In genomic region chr3:43161684-43162512, GRCh38 we compare ENCODE assay signal across 8 cellular contexts. TPM values are rescaled to one million over a fixed set of nuclear protein-coding genes. Genes with fewer than 3 reads are reported as not detected.
A peak's percentile ranks its signal among the peaks of the same experiment; 100 is the strongest.
DNase-seq lines count a peak whose midpoint lies in the region; ATAC-seq and TF ChIP-seq lines count a peak whose summit lies in the region.

No MANE protein-coding gene starts in this region.

- H3K9me2 ChIP-seq in PC-3 (replicated peaks; ENCODE audit: low read length) = no peaks in the 10 kb centered on the region

- CTCF ChIA-PET in PC-3 (lab: Charles Lee) = interaction anchor here (0.6 to 1.6 kb wide), 10 partner anchors 18 to 460 kb away, joined by 3 to 16 read pairs (median 4); partner anchors contain the start of gene SNRK

- TF ChIP-seq CTCF in PC-3 (conservative IDR thresholded peaks at IDR 0.05; ENCODE audit: low read depth, low read length) (peak; percentile 86), colonic mucosa (IDR thresholded peaks at IDR 0.05) (peak; percentile 27)

- POLR2A ChIA-PET in PC-3 (lab: Charles Lee; ENCODE audit: unreplicated experiment) = interaction anchor here (0.7 to 0.9 kb wide), 2 partner anchors 10 to 18 kb away, joined by 4 read pairs; no protein-coding TSS in a partner anchor

- peak overlapping the region; percentile 10 for H2AFZ ChIP-seq in PC-3 (ENCODE audit: low read length)

- no peaks in the 10 kb centered on the region for H4K20me1 ChIP-seq in PC-3 (ENCODE audit: low read length)

- H3F3A ChIP-seq in PC-3 (ENCODE audit: low read length, unreplicated experiment) = no peaks in the 10 kb centered on the region

- H3K9ac ChIP-seq in PC-3 (ENCODE audit: low read length) (peak overlapping the region; percentile 54), colonic mucosa (ENCODE audit: low read depth in 2 of 2, low read length in 2 of 2) (no peak overlapping the region)

- no peak overlapping the region for H3K4me3 ChIP-seq in PC-3 (ENCODE audit: low read length)
- no peak overlapping the region for H3K4me3 ChIP-seq in colonic mucosa

- H3K9me3 ChIP-seq in PC-3 (ENCODE audit: low read length) = peaks cover 12% of the 10 kb centered on the region
- H3K9me3 ChIP-seq in colonic mucosa = no peaks in the 10 kb centered on the region

- H3K27ac ChIP-seq in PC-3 (ENCODE audit: low read length) (peak overlapping the region; percentile 62), colonic mucosa (no peak overlapping the region)

- H3K4me1 ChIP-seq in PC-3 (ENCODE audit: insufficient read depth, low read length) = peaks cover 13% of the 10 kb centered on the region
- no peaks in the 10 kb centered on the region for H3K4me1 ChIP-seq in colonic mucosa

- no TSS peak for BruUV-seq in PC-3 (replicated peaks; lab: Mats Ljungman, UMichigan)

- DNase-seq in NCI-H2227 treated with DMSO at 0.1 percent for 48 hours (lab: John Stamatoyannopoulos, UW) = peak; percentile 5
- DNase-seq in NCI-H2227 (lab: John Stamatoyannopoulos, UW; ENCODE audit: unreplicated experiment) = no peak
- DNase-seq in PC-3 = peak; percentile 77
- DNase-seq in colonic mucosa = no peak
- DNase-seq in midbrain (lab: John Stamatoyannopoulos, UW) = peak; percentile 57
- no peak for DNase-seq in UCSD-AML1 (lab: John Stamatoyannopoulos, UW; ENCODE audit: unreplicated experiment)
- no peak for DNase-seq in NCI-H146 treated with DMSO at 0.1 percent for 48 hours (lab: John Stamatoyannopoulos, UW; ENCODE audit: unreplicated experiment)

- intact Hi-C loops in PC-3 (cut with micrococcal nuclease) = loop anchor here (1.0 to 10.0 kb wide), 8 partner anchors 17 to 593 kb away; no protein-coding TSS in a partner anchor
- intact Hi-C loops in colonic mucosa (cut with DNase I) = loop anchor here (5.0 kb wide), 2 partner anchors 215 to 340 kb away; no protein-coding TSS in a partner anchor

- no peaks in the 10 kb centered on the region for H3K79me2 ChIP-seq in PC-3 (ENCODE audit: low read length)

- ATAC-seq in PC-3 (peak; percentile 94), GM18505 (IDR thresholded peaks at IDR 0.05; ENCODE audit: unreplicated experiment) (no peak)

- H3K4me2 ChIP-seq in PC-3 (ENCODE audit: low read length) = peak overlapping the region; percentile 13

- H3K36me3 ChIP-seq in PC-3 (ENCODE audit: low read depth, low read length) (peaks cover 6% of the 10 kb centered on the region; the same call in 1 of the 2 replicates), colonic mucosa (no peaks in the 10 kb centered on the region)

- no peaks in the 10 kb centered on the region for H3K27me3 ChIP-seq in PC-3 (ENCODE audit: low read length)
- no peaks in the 10 kb centered on the region for H3K27me3 ChIP-seq in colonic mucosa

- TF ChIP-seq POLR2A in GM18505 (IDR thresholded peaks at IDR 0.05; ENCODE audit: borderline replicate concordance, extremely low read depth, insufficient read depth, insufficient read length) = no peak

RNA-seq across cellular contexts. Expression of gene POMGNT2, which starts 56.0 kb away (rescaled TPM):
- total RNA-seq in PC-3 (2014; rRNA removed) (45.7 and 51.5 TPM in 2 replicates), colonic mucosa (10 to 100 TPM in 1 of 2 donors, 1 to 10 TPM in 1; 5.2 to 11.0 TPM)

Comparison
In these comparisons a context has a peak if more than half of its experiments do, and no peak if none do; other contexts are left out.
1. DNase-seq: peak in NCI-H2227 treated with DMSO at 0.1 percent for 48 hours (single experiment), PC-3 (single experiment) and midbrain (single experiment); none in NCI-H2227 (single experiment), colonic mucosa (single experiment), UCSD-AML1 (single experiment) and NCI-H146 treated with DMSO at 0.1 percent for 48 hours (single experiment).